In the genomic region with DNA sequence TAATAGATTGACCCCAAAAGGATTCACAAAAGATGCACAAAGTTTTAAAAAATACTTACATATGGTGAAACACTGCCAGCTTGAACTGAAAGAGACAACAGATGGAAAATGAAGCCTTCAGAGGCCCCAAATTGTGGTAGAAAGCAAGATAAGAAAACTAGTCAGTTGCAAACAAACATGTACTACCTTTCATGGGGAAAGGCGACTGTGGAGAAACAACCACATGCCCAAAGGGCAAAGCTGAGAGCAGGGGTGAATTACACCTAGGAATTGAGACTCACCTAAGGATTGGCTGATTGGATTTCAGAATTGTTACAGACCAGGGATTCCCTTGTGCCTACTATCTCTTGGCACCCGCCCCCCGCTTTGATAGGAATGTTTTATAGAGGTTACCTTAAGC, we compare ENCODE assay signal across 1 cellular context.
TF ChIP-seq lines count a peak whose summit lies in the region.

No MANE protein-coding gene starts in this region.

TF ChIP-seq in GM12878, 131 proteins besides CTCF, POLR2A, EP300 and RAD21:
- 0 out of 2 replicates have a peak, but pooled peaks have one; percentile 51 for TF ChIP-seq CHD1 (IDR thresholded peaks at IDR 0.05; ENCODE audit: low read depth, low read length)
- peak; percentile 68; the same call in 1 of the 2 replicates for TF ChIP-seq POLR2AphosphoS5 (IDR thresholded peaks at IDR 0.05; ENCODE audit: low read length)
- TF ChIP-seq, protein P1, sequence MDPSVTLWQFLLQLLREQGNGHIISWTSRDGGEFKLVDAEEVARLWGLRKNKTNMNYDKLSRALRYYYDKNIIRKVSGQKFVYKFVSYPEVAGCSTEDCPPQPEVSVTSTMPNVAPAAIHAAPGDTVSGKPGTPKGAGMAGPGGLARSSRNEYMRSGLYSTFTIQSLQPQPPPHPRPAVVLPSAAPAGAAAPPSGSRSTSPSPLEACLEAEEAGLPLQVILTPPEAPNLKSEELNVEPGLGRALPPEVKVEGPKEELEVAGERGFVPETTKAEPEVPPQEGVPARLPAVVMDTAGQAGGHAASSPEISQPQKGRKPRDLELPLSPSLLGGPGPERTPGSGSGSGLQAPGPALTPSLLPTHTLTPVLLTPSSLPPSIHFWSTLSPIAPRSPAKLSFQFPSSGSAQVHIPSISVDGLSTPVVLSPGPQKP (IDR thresholded peaks at IDR 0.05; ENCODE audit: low read depth, low read length), result no peak
